Comparison of ENCODE assay signal across 27 cellular contexts in genomic region chr7:41924798-41925197, GRCh38.
"Had no signal": no experiment of that assay in that cellular context is flagged by ENCODE, and none has a peak within 500 bp of the region (broad histone marks: within the 10 kb centered on the region; RNA-seq: fewer than 3 reads in every experiment).

No MANE protein-coding gene starts in this region.

- H3K4me3 Mint-ChIP-seq: activated CD8-positive, alpha-beta T cell treated with anti-CD3 and anti-CD28 coated beads for 36 hours; activated naive CD4-positive, alpha-beta T cell treated with anti-CD3 and anti-CD28 coated beads, Interleukin-2, amount 10 ng/mL, durations not matched to agents 7 days and 5 days; activated naive CD8-positive, alpha-beta T cell treated with anti-CD3 and anti-CD28 coated beads, Interleukin-2, amount 10 ng/mL, durations not matched to agents 7 days and 5 days; activated T-cell treated with anti-CD3 and anti-CD28 coated beads, Interleukin-2, amount 50 U/mL, for 72 hours had no signal

- H3K9me3 ChIP-seq: breast epithelium, Peyer's patch had no signal

- H3K4me3 ChIP-seq: breast epithelium, K562, Peyer's patch had no signal

- H3K9me3 Mint-ChIP-seq: activated CD8-positive, alpha-beta T cell treated with anti-CD3 and anti-CD28 coated beads for 36 hours; activated naive CD4-positive, alpha-beta T cell treated with anti-CD3 and anti-CD28 coated beads, Interleukin-2, amount 10 ng/mL, durations not matched to agents 7 days and 5 days; activated naive CD8-positive, alpha-beta T cell treated with anti-CD3 and anti-CD28 coated beads, Interleukin-2, amount 10 ng/mL, durations not matched to agents 7 days and 5 days; activated T-helper 2 cell treated with anti-CD3 and anti-CD28 coated beads, Interferon-gamma antibody, Interleukin-2, Interleukin-4, amounts not matched to agents 10 μg/mL and 5 μg/mL and 100 μg/mL, durations not matched to agents 14 hours and 24 hours and 36 hours had no signal

- H3K27ac ChIP-seq: breast epithelium, Peyer's patch had no signal

- H3K4me1 Mint-ChIP-seq: activated naive CD4-positive, alpha-beta T cell treated with anti-CD3 and anti-CD28 coated beads, Interleukin-2, amount 10 ng/mL, durations not matched to agents 7 days and 5 days; activated naive CD8-positive, alpha-beta T cell treated with anti-CD3 and anti-CD28 coated beads, Interleukin-2, amount 10 ng/mL, durations not matched to agents 7 days and 5 days had no signal

- H3K27ac Mint-ChIP-seq: activated CD8-positive, alpha-beta T cell treated with anti-CD3 and anti-CD28 coated beads for 36 hours; activated naive CD4-positive, alpha-beta T cell treated with anti-CD3 and anti-CD28 coated beads, Interleukin-2, amount 10 ng/mL, durations not matched to agents 7 days and 5 days; activated naive CD8-positive, alpha-beta T cell treated with anti-CD3 and anti-CD28 coated beads, Interleukin-2, amount 10 ng/mL, durations not matched to agents 7 days and 5 days; activated T-cell treated with anti-CD3 and anti-CD28 coated beads, Interleukin-2, amount 50 U/mL, for 72 hours; activated T-helper 2 cell treated with anti-CD3 and anti-CD28 coated beads, Interferon-gamma antibody, Interleukin-2, Interleukin-4, amounts not matched to agents 10 μg/mL and 5 μg/mL and 100 μg/mL, durations not matched to agents 14 hours and 24 hours and 36 hours had no signal

- ATAC-seq: activated CD4-positive, CD25-positive, alpha-beta regulatory T cell treated with anti-CD3 and anti-CD28 coated beads, Interleukin-2, amount 50 U/mL, for 24 hours; activated CD8-positive, alpha-beta T cell treated with anti-CD3 and anti-CD28 coated beads for 36 hours; K562 had no signal

- FAIRE-seq: K562 had no signal

- H3K4me1 ChIP-seq: breast epithelium, Peyer's patch had no signal

- H3K27me3 ChIP-seq: breast epithelium, Peyer's patch had no signal

- DNase-seq: activated CD4-positive, alpha-beta T cell treated with anti-CD3 and anti-CD28 coated beads for 4 hours; activated CD8-positive, alpha-beta memory T cell treated with anti-CD3 and anti-CD28 coated beads, Interleukin-2, amount 50 U/mL, for 4 hours; activated CD8-positive, alpha-beta T cell treated with anti-CD3 and anti-CD28 coated beads for 36 hours; activated gamma-delta T cell treated with Interleukin-2 at 50 U/mL for 16 hours; activated naive CD4-positive, alpha-beta T cell treated with anti-CD3 and anti-CD28 coated beads, Interleukin-2, amount 10 ng/mL, durations not matched to agents 7 days and 5 days; activated naive CD8-positive, alpha-beta T cell treated with anti-CD3 and anti-CD28 coated beads, Interleukin-2, amount 10 ng/mL, durations not matched to agents 7 days and 5 days; activated T-cell treated with anti-CD3 and anti-CD28 coated beads, Interleukin-2, amount 50 U/mL, for 72 hours; aorta; caudate nucleus; Karpas-422; MM.1S; NCI-H1105; NCI-H1436; NCI-H1694 treated with DMSO at 0.1 percent for 48 hours; NCI-H2029 treated with DMSO at 0.1 percent for 48 hours; NCI-H345; NCI-H510A; NCI-H69; NK-92 treated with Interleukin-12 subunit alpha and Interleukin-12 subunit beta, amount 100 ng/mL, for 24 hours; OCI-M1; Peyer's patch; SHP77 treated with DMSO at 0.1 percent for 48 hours; T-helper 1 cell had no signal

- H3K36me3 ChIP-seq: breast epithelium, Peyer's patch had no signal
